In genomic region chr19:5193192-5193591, GRCh38 we compare ENCODE assay signal across 19 cellular contexts.
DNase-seq lines count a peak whose midpoint lies in the region; ATAC-seq and TF ChIP-seq lines count a peak whose summit lies in the region.
"Had no signal": no experiment of that assay in that cellular context is flagged by ENCODE, and none has a peak within 500 bp of the region (broad histone marks: within the 10 kb centered on the region; RNA-seq: fewer than 3 reads in every experiment).

No MANE protein-coding gene starts in this region.

- intact Hi-C loops in heart left ventricle (cut with DNase I): no loop called here

- no peak overlapping the region for H3K27ac Mint-ChIP-seq in stimulated activated effector memory CD8-positive, alpha-beta T cell treated with anti-CD3 and anti-CD28 coated beads, Interleukin-12 subunit alpha, Interleukin-12 subunit beta, amount 100 ng/mL, for 72 hours
- H3K27ac Mint-ChIP-seq: stimulated activated naive CD8-positive, alpha-beta T cell treated with anti-CD3 and anti-CD28 coated beads, Interleukin-15, amount 100 ng/mL, for 72 hours; type B pancreatic cell had no signal

- 17% methylated on average over 7 of the region's 7 CpGs for WGBS in HUES64
- 52 to 60% (median 58%) methylated on average over 7 of the region's 7 CpGs for WGBS in heart left ventricle, 4 donors

- H3K27me3 ChIP-seq in HUES64 (ENCODE audit: insufficient read depth, low read length): no peaks in the 10 kb centered on the region
- no peaks in the 10 kb centered on the region for H3K27me3 ChIP-seq in osteoblast (ENCODE audit: insufficient read depth, low read length)
- no peaks in the 10 kb centered on the region for H3K27me3 ChIP-seq in heart left ventricle

- H3K4me3 ChIP-seq in HUES64 (ENCODE audit: low read length): peak overlapping the region; percentile 35; the same call in 1 of the 2 replicates
- H3K4me3 ChIP-seq in osteoblast (ENCODE audit: insufficient read depth, low read length): no peak overlapping the region
- no peak overlapping the region for H3K4me3 ChIP-seq in heart left ventricle

- H3K27ac ChIP-seq in HUES64 (ENCODE audit: low read depth, low read length): peak overlapping the region; percentile 95
- H3K27ac ChIP-seq in osteoblast (ENCODE audit: low read depth, low read length): no peak overlapping the region
- no peak overlapping the region for H3K27ac ChIP-seq in heart left ventricle

- no peaks in the 10 kb centered on the region for H3K4me1 Mint-ChIP-seq in stimulated activated effector memory CD8-positive, alpha-beta T cell treated with anti-CD3 and anti-CD28 coated beads, Interleukin-12 subunit alpha, Interleukin-12 subunit beta, amount 100 ng/mL, for 72 hours
- H3K4me1 Mint-ChIP-seq: stimulated activated naive CD8-positive, alpha-beta T cell treated with anti-CD3 and anti-CD28 coated beads, Interleukin-15, amount 100 ng/mL, for 72 hours had no signal

- H3K4me2 ChIP-seq in osteoblast (ENCODE audit: insufficient read depth, low read length): no peak overlapping the region

- ATAC-seq in heart left ventricle: no peak
- ATAC-seq in stimulated activated effector memory CD8-positive, alpha-beta T cell treated with anti-CD3 and anti-CD28 coated beads, Interleukin-12 subunit alpha, Interleukin-12 subunit beta, amount 100 ng/mL, for 72 hours: no peak
- ATAC-seq: stimulated activated naive CD8-positive, alpha-beta T cell treated with anti-CD3 and anti-CD28 coated beads, Interleukin-15, amount 100 ng/mL, for 72 hours had no signal

- no peak overlapping the region for H2AFZ ChIP-seq in osteoblast (ENCODE audit: low read length)

- H3K79me2 ChIP-seq in osteoblast (ENCODE audit: insufficient read depth, low read length): no peaks in the 10 kb centered on the region

- no peaks in the 10 kb centered on the region for H3K36me3 Mint-ChIP-seq in stimulated activated effector memory CD8-positive, alpha-beta T cell treated with anti-CD3 and anti-CD28 coated beads, Interleukin-12 subunit alpha, Interleukin-12 subunit beta, amount 100 ng/mL, for 72 hours
- H3K36me3 Mint-ChIP-seq: type B pancreatic cell had no signal

- no peaks in the 10 kb centered on the region for H4K20me1 ChIP-seq in osteoblast (ENCODE audit: insufficient read depth, low read length)

- peaks cover 7% of the 10 kb centered on the region for H3K4me1 ChIP-seq in HUES64 (ENCODE audit: insufficient read depth, low read length)
- H3K4me1 ChIP-seq in osteoblast (ENCODE audit: insufficient read depth, low read length): peaks cover 4% of the 10 kb centered on the region
- H3K4me1 ChIP-seq in heart left ventricle: no peaks in the 10 kb centered on the region

- peak overlapping the region; percentile 85 for H3K9ac ChIP-seq in HUES64 (ENCODE audit: low read depth, low read length)

- no peaks in the 10 kb centered on the region for H3K9me3 Mint-ChIP-seq in stimulated activated effector memory CD8-positive, alpha-beta T cell treated with anti-CD3 and anti-CD28 coated beads, Interleukin-12 subunit alpha, Interleukin-12 subunit beta, amount 100 ng/mL, for 72 hours
- H3K9me3 Mint-ChIP-seq: stimulated activated naive CD8-positive, alpha-beta T cell treated with anti-CD3 and anti-CD28 coated beads, Interleukin-15, amount 100 ng/mL, for 72 hours; type B pancreatic cell had no signal

- H3K36me3 ChIP-seq in HUES64 (ENCODE audit: insufficient read depth, low read length) (no peaks in the 10 kb centered on the region), osteoblast (ENCODE audit: insufficient read depth, low read length) (no peaks in the 10 kb centered on the region), heart left ventricle (no peaks in the 10 kb centered on the region)

- no peak for TF ChIP-seq POLR2A in heart left ventricle (IDR thresholded peaks at IDR 0.05)

- H3K4me3 Mint-ChIP-seq in stimulated activated effector memory CD8-positive, alpha-beta T cell treated with anti-CD3 and anti-CD28 coated beads, Interleukin-12 subunit alpha, Interleukin-12 subunit beta, amount 100 ng/mL, for 72 hours: no peak overlapping the region
- H3K4me3 Mint-ChIP-seq: stimulated activated naive CD8-positive, alpha-beta T cell treated with anti-CD3 and anti-CD28 coated beads, Interleukin-15, amount 100 ng/mL, for 72 hours; type B pancreatic cell had no signal

- H3K9me3 ChIP-seq in HUES64 (ENCODE audit: insufficient read depth, low read depth, low read length): no peaks in the 10 kb centered on the region
- H3K9me3 ChIP-seq in osteoblast (ENCODE audit: low read depth, low read length): no peaks in the 10 kb centered on the region
- no peaks in the 10 kb centered on the region for H3K9me3 ChIP-seq in heart left ventricle

- no peak for TF ChIP-seq CTCF in osteoblast (IDR thresholded peaks at IDR 0.05; ENCODE audit: extremely low read depth, low read depth, low read length)
- TF ChIP-seq CTCF in heart left ventricle (IDR thresholded peaks at IDR 0.05): no peak

- peak; percentile 56 for DNase-seq in NCI-H69 (lab: John Stamatoyannopoulos, UW)
- peak; percentile 7 for DNase-seq in iPS DF 4.7 (ENCODE audit: extremely low read depth, low spot score)
- peak; percentile 42 for DNase-seq in osteoblast (ENCODE audit: insufficient read length, low spot score, missing footprints)
- DNase-seq in heart left ventricle: no peak
- no peak for DNase-seq in cerebellar nuclear complex (lab: John Stamatoyannopoulos, UW)
- no peak for DNase-seq in stimulated activated effector memory CD8-positive, alpha-beta T cell treated with anti-CD3 and anti-CD28 coated beads, Interleukin-12 subunit alpha, Interleukin-12 subunit beta, amount 100 ng/mL, for 72 hours (ENCODE audit: low spot score in 2 of 2)
- DNase-seq: activated CD4-positive, alpha-beta T cell treated with anti-CD3 and anti-CD28 coated beads, Interleukin-2, amount 50 U/mL, for 1 hour; activated CD8-positive, alpha-beta memory T cell treated with anti-CD3 and anti-CD28 coated beads, Interleukin-2, amount 50 U/mL, for 4 hours; activated effector memory CD4-positive, alpha-beta T cell treated with anti-CD3 and anti-CD28 coated beads, Interleukin-2, amount 50 U/mL, for 16 hours; dermis blood vessel endothelial cell; DND-41; NCI-H1694 treated with DMSO at 0.1 percent for 48 hours; NCI-H524; Right ventricle myocardium superior; stimulated activated CD4-positive, alpha-beta T cell treated with anti-CD3 and anti-CD28 coated beads, Interleukin-2, amount 100 ng/mL, for 24 hours; stimulated activated naive CD8-positive, alpha-beta T cell treated with anti-CD3 and anti-CD28 coated beads, Interleukin-15, amount 100 ng/mL, for 72 hours; T-helper 1 cell had no signal

Comparison
In these comparisons a context has a peak if more than half of its experiments do, and no peak if none do; other contexts are left out.
1. DNase-seq: peak in NCI-H69 (single experiment), iPS DF 4.7 (single experiment) and osteoblast (single experiment); none in heart left ventricle (0 of 5), cerebellar nuclear complex (0 of 2) and stimulated activated effector memory CD8-positive, alpha-beta T cell treated with anti-CD3 and anti-CD28 coated beads, Interleukin-12 subunit alpha, Interleukin-12 subunit beta, amount 100 ng/mL, for 72 hours (0 of 2).